Comparison of ENCODE assay signal across 8 cellular contexts in the genomic region with DNA sequence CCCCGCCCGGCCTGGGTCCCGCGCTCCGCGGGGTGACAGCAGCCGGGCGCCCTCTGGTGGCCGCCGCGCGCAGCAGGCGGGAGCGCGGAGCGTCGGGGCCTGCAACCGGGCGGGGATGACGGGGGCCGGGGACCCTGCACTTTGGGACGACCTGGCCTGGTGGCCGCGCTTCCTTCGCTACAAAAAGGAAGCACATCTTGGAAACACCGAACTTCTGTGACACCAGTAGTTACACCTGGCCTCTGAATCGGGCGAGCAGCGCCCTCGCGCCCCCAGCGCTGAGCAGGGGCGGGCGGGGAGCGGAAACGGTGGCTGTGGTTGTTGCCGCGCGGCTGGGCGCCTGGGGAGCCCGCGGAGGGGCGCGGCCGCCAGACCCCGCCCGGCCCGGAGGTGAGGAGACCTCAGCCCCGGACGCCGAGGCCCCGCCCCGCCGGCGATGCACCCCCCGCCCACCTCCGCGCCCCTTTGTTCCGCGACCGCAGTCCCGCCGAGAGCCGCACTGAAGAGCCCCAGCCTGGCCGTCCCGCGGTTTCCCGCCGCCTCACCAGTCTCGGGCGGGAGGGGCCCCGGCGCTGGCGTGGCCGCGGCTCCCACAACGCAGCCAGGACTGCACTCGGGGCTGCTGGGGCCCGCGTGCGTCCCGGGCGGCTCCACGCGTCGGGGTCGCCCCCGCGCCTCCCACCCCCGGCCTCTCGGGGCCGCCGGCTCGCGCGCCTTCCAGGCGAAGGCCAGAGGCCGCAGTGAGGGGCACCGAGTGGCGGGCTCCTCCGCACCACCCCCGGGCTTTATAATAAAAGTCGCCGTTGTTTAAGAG. TPM values are rescaled to one million over a fixed set of nuclear protein-coding genes. Genes with fewer than 3 reads are reported as not detected.
DNase-seq lines count a peak whose midpoint lies in the region; ATAC-seq and TF ChIP-seq lines count a peak whose summit lies in the region.

No MANE protein-coding gene starts in this region.

- peaks cover 4% of the 10 kb centered on the region for H3K27me3 Mint-ChIP-seq in activated CD4-positive, alpha-beta memory T cell treated with anti-CD3 and anti-CD28 coated beads, Interleukin-2, amount 10 ng/mL, durations not matched to agents 7 days and 5 days

- intact Hi-C loops in mucosa of descending colon (cut with DNase I, micrococcal nuclease): loop anchor here (5.0 to 10.0 kb wide), 2 partner anchors 54 to 57 kb away; a partner anchor contains a TSS

- H3K4me2 ChIP-seq in BLaER1: peak overlapping the region; percentile 85

- H3K4me3 Mint-ChIP-seq in activated CD4-positive, alpha-beta memory T cell treated with anti-CD3 and anti-CD28 coated beads, Interleukin-2, amount 10 ng/mL, durations not matched to agents 7 days and 5 days: peak overlapping the region; percentile 69

- H3K4me1 ChIP-seq in BLaER1 (peaks cover 45% of the 10 kb centered on the region), endocrine pancreas (ENCODE audit: control insufficient read depth, insufficient read depth, low read length) (no peaks in the 10 kb centered on the region), mucosa of descending colon (ENCODE audit: low read depth) (peaks cover 32% of the 10 kb centered on the region)

- peak overlapping the region; percentile 95 for H3K27ac ChIP-seq in BLaER1

- H3K4me1 Mint-ChIP-seq in activated CD4-positive, alpha-beta memory T cell treated with anti-CD3 and anti-CD28 coated beads, Interleukin-2, amount 10 ng/mL, durations not matched to agents 7 days and 5 days: peaks cover 46% of the 10 kb centered on the region

- ATAC-seq in GM19025 (IDR thresholded peaks at IDR 0.05; ENCODE audit: low read depth, unreplicated experiment) (peak; percentile 60), HG03196 (IDR thresholded peaks at IDR 0.05; ENCODE audit: unreplicated experiment) (peak; percentile 59), mucosa of descending colon (peak; percentile 67)

- peak overlapping the region; percentile 91 for H3K9ac ChIP-seq in BLaER1
- peak overlapping the region; percentile 65 for H3K9ac ChIP-seq in endocrine pancreas (ENCODE audit: control insufficient read depth, insufficient read depth, low read length)

- H3K27me3 ChIP-seq in BLaER1 (no peaks in the 10 kb centered on the region), endocrine pancreas (ENCODE audit: control insufficient read depth, insufficient read depth, low read length) (no peaks in the 10 kb centered on the region)

- no peaks in the 10 kb centered on the region for H4K20me1 ChIP-seq in BLaER1

- H3K36me3 ChIP-seq in BLaER1 (no peaks in the 10 kb centered on the region), endocrine pancreas (ENCODE audit: control insufficient read depth, insufficient read depth, low read length) (no peaks in the 10 kb centered on the region), mucosa of descending colon (ENCODE audit: low read depth) (no peaks in the 10 kb centered on the region)

- peak overlapping the region; percentile 84 for H3K27ac Mint-ChIP-seq in activated CD4-positive, alpha-beta memory T cell treated with anti-CD3 and anti-CD28 coated beads, Interleukin-2, amount 10 ng/mL, durations not matched to agents 7 days and 5 days

- H3K36me3 Mint-ChIP-seq in activated CD4-positive, alpha-beta memory T cell treated with anti-CD3 and anti-CD28 coated beads, Interleukin-2, amount 10 ng/mL, durations not matched to agents 7 days and 5 days (ENCODE audit: low read depth): no peaks in the 10 kb centered on the region

- peak; percentile 73 for DNase-seq in NCI-H510A (lab: John Stamatoyannopoulos, UW)
- peak; percentile 79 for DNase-seq in activated CD4-positive, alpha-beta memory T cell treated with anti-CD3 and anti-CD28 coated beads, Interleukin-2, amount 10 ng/mL, durations not matched to agents 7 days and 5 days
- peak; percentile 82 to 89 (median 87) for DNase-seq in mucosa of descending colon
- DNase-seq in stimulated activated CD8-positive, alpha-beta memory T cell treated with anti-CD3 and anti-CD28 coated beads, Interleukin-7, amount 100 ng/mL, for 24 hours (ENCODE audit: low read depth): peak; percentile 35

- peak overlapping the region; percentile 78 for H3K4me3 ChIP-seq in BLaER1
- no peak overlapping the region for H3K4me3 ChIP-seq in endocrine pancreas (ENCODE audit: control insufficient read depth, insufficient read depth, low read length)
- H3K4me3 ChIP-seq in mucosa of descending colon: peak overlapping the region; percentile 35

- CTCF ChIA-PET in activated CD4-positive, alpha-beta memory T cell treated with anti-CD3 and anti-CD28 coated beads, Interleukin-2, amount 10 ng/mL, durations not matched to agents 7 days and 5 days (lab: Charles Lee): interaction anchor here (1.4 to 7.2 kb wide), 8 partner anchors 12 to 286 kb away, joined by 5 to 228 read pairs (median 16); a partner anchor contains a TSS

- no peaks in the 10 kb centered on the region for H3K9me3 Mint-ChIP-seq in activated CD4-positive, alpha-beta memory T cell treated with anti-CD3 and anti-CD28 coated beads, Interleukin-2, amount 10 ng/mL, durations not matched to agents 7 days and 5 days

- TF ChIP-seq CTCF in mucosa of descending colon (IDR thresholded peaks at IDR 0.05): peak; percentile 92

- POLR2A ChIA-PET in activated CD4-positive, alpha-beta memory T cell treated with anti-CD3 and anti-CD28 coated beads, Interleukin-2, amount 10 ng/mL, durations not matched to agents 7 days and 5 days (lab: Charles Lee): interaction anchor here (1.0 to 8.0 kb wide), 9 partner anchors 12 to 189 kb away, joined by 3 to 87 read pairs (median 5); a partner anchor contains a TSS

- no peaks in the 10 kb centered on the region for H3K9me3 ChIP-seq in BLaER1
- H3K9me3 ChIP-seq in endocrine pancreas (ENCODE audit: control insufficient read depth, low read length): no peaks in the 10 kb centered on the region
- no peaks in the 10 kb centered on the region for H3K9me3 ChIP-seq in mucosa of descending colon

RNA-seq across cellular contexts. Expression of a gene that starts 59.3 kb away (rescaled TPM):
- 100 to 1,000 TPM; 480 to 486 TPM for total RNA-seq in activated CD4-positive, alpha-beta memory T cell treated with anti-CD3 and anti-CD28 coated beads, Interleukin-2, amount 10 ng/mL, durations not matched to agents 7 days and 5 days
- 100 to 1,000 TPM; 466 to 839 (median 627) TPM for total RNA-seq in mucosa of descending colon

Comparison
In these comparisons a context has a peak if more than half of its experiments do, and no peak if none do; other contexts are left out.
1. DNase-seq: peak in every context shown above with its lines; median percentile 87 in mucosa of descending colon; 79 in activated CD4-positive, alpha-beta memory T cell treated with anti-CD3 and anti-CD28 coated beads, Interleukin-2, amount 10 ng/mL, durations not matched to agents 7 days and 5 days; 73 in NCI-H510A; 35 in stimulated activated CD8-positive, alpha-beta memory T cell treated with anti-CD3 and anti-CD28 coated beads, Interleukin-7, amount 100 ng/mL, for 24 hours.